In the genomic region with DNA sequence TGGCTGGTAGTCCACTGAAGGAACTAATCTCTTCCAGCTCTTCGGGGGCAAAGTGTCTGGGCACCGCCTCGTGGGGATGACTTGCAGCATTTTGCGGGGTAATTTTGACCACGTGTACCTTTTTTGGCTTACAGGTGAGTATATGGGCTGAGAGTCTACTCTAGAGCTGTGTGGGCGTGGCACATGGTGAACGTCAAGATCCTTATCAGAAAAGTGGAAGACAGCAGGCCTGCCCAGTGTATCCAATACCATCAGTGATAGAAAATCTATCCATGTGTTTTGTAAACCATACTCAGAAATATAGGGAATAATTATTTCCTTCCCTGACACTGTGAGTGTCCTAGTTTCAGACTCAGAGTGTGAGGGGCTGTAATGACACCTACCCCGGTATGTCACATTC, we compare ENCODE assay signal across 37 cellular contexts.
"Had no signal": no experiment of that assay in that cellular context is flagged by ENCODE, and none has a peak within 500 bp of the region (broad histone marks: within the 10 kb centered on the region; RNA-seq: fewer than 3 reads in every experiment).

No MANE protein-coding gene starts in this region.

- H3K4me3 ChIP-seq: K562, MG63, SJCRH30 had no signal

- H3K9me3 Mint-ChIP-seq: activated naive CD4-positive, alpha-beta T cell treated with anti-CD3 and anti-CD28 coated beads, Interleukin-2, amount 10 ng/mL, durations not matched to agents 7 days and 5 days had no signal

- H3K9me3 ChIP-seq: SJCRH30 had no signal

- ATAC-seq: activated naive CD8-positive, alpha-beta T cell treated with anti-CD3 and anti-CD28 coated beads, Interleukin-2, amount 50 U/mL, for 24 hours; activated T-cell treated with anti-CD3 and anti-CD28 coated beads, Interleukin-2, amount 50 U/mL, for 4 hours; K562; Panc1 had no signal

- H3K27me3 ChIP-seq: MG63 had no signal

- H3K27me3 Mint-ChIP-seq: activated naive CD4-positive, alpha-beta T cell treated with anti-CD3 and anti-CD28 coated beads, Interleukin-2, amount 10 ng/mL, durations not matched to agents 7 days and 5 days; activated naive CD8-positive, alpha-beta T cell treated with anti-CD3 and anti-CD28 coated beads, Interleukin-2, amount 50 U/mL, for 24 hours had no signal

- DNase-seq: activated B cell treated with CpG ODN at 0.5 μM for 24 hours; activated CD4-positive, alpha-beta memory T cell treated with anti-CD3 and anti-CD28 coated beads for 36 hours; activated CD4-positive, alpha-beta T cell treated with anti-CD3 and anti-CD28 coated beads for 4 hours; activated CD4-positive, alpha-beta T cell treated with anti-CD3 and anti-CD28 coated beads, Interleukin-2, amount 50 U/mL, for 1 hour; activated CD4-positive, CD25-positive, alpha-beta regulatory T cell treated with anti-CD3 and anti-CD28 coated beads, Interleukin-2, amount 50 U/mL, for 72 hours; activated CD8-positive, alpha-beta memory T cell treated with anti-CD3 and anti-CD28 coated beads, Interleukin-2, amount 50 U/mL, for 4 hours; activated effector memory CD4-positive, alpha-beta T cell treated with Interleukin-2 at 50 U/mL for 16 hours; activated naive CD4-positive, alpha-beta T cell treated with anti-CD3 and anti-CD28 coated beads, Interleukin-2, amount 10 ng/mL, durations not matched to agents 7 days and 5 days; activated naive CD8-positive, alpha-beta T cell treated with anti-CD3 and anti-CD28 coated beads, Interleukin-2, amount 50 U/mL, for 24 hours; activated T-cell treated with anti-CD3 and anti-CD28 coated beads for 4 hours; activated T-cell treated with anti-CD3 and anti-CD28 coated beads, Interleukin-2, amount 50 U/mL, for 4 hours; anterior cingulate cortex; central memory CD4-positive, alpha-beta T cell; Kasumi-1; MG63; MV-4-11; NCI-H1092; NCI-H1436 treated with DMSO at 0.1 percent for 48 hours; NCI-H1694 treated with DMSO at 0.1 percent for 48 hours; NCI-H2081; NCI-H2171 treated with DMSO at 0.1 percent for 48 hours; NCI-H2227 treated with DMSO at 0.1 percent for 48 hours; NCI-H446; NCI-H524; NCI-H69; NCI-H82; SHP77; SJCRH30; SW 1271; T-helper 1 cell; T-helper 2 cell; T-helper 9 cell had no signal

- H3K4me3 Mint-ChIP-seq: activated B cell treated with CpG ODN at 0.5 μM for 24 hours; activated CD4-positive, alpha-beta memory T cell treated with anti-CD3 and anti-CD28 coated beads for 36 hours; activated naive CD4-positive, alpha-beta T cell treated with anti-CD3 and anti-CD28 coated beads, Interleukin-2, amount 10 ng/mL, durations not matched to agents 7 days and 5 days; activated naive CD8-positive, alpha-beta T cell; activated naive CD8-positive, alpha-beta T cell treated with anti-CD3 and anti-CD28 coated beads, Interleukin-2, amount 50 U/mL, for 24 hours; activated T-cell treated with anti-CD3 and anti-CD28 coated beads, Interleukin-2, amount 50 U/mL, for 4 hours; brain had no signal

- H3K36me3 Mint-ChIP-seq: activated CD4-positive, alpha-beta memory T cell treated with anti-CD3 and anti-CD28 coated beads for 36 hours; activated naive CD4-positive, alpha-beta T cell treated with anti-CD3 and anti-CD28 coated beads, Interleukin-2, amount 10 ng/mL, durations not matched to agents 7 days and 5 days; activated naive CD8-positive, alpha-beta T cell had no signal

- H3K27ac Mint-ChIP-seq: activated B cell treated with CpG ODN at 0.5 μM for 24 hours; activated CD4-positive, alpha-beta memory T cell treated with anti-CD3 and anti-CD28 coated beads for 36 hours; activated naive CD4-positive, alpha-beta T cell treated with anti-CD3 and anti-CD28 coated beads, Interleukin-2, amount 10 ng/mL, durations not matched to agents 7 days and 5 days; activated naive CD8-positive, alpha-beta T cell; activated naive CD8-positive, alpha-beta T cell treated with anti-CD3 and anti-CD28 coated beads, Interleukin-2, amount 50 U/mL, for 24 hours had no signal

- H3K27ac ChIP-seq: SJCRH30, VCaP had no signal

- H3K4me1 ChIP-seq: SJCRH30 had no signal

- H3K4me1 Mint-ChIP-seq: activated B cell treated with CpG ODN at 0.5 μM for 24 hours; activated naive CD4-positive, alpha-beta T cell treated with anti-CD3 and anti-CD28 coated beads, Interleukin-2, amount 10 ng/mL, durations not matched to agents 7 days and 5 days; activated naive CD8-positive, alpha-beta T cell treated with anti-CD3 and anti-CD28 coated beads, Interleukin-2, amount 50 U/mL, for 24 hours had no signal

- H3K36me3 ChIP-seq: MG63, SJCRH30 had no signal
